Comparison of ENCODE assay signal across 1 cellular context in genomic region chr7:107167483-107168232, GRCh38.
TF ChIP-seq lines count a peak whose summit lies in the region.

No MANE protein-coding gene starts in this region.

TF ChIP-seq in HepG2, 621 proteins besides CTCF, POLR2A, EP300 and RAD21 (continued from another document and continues in another):
- TF ChIP-seq, protein P1, sequence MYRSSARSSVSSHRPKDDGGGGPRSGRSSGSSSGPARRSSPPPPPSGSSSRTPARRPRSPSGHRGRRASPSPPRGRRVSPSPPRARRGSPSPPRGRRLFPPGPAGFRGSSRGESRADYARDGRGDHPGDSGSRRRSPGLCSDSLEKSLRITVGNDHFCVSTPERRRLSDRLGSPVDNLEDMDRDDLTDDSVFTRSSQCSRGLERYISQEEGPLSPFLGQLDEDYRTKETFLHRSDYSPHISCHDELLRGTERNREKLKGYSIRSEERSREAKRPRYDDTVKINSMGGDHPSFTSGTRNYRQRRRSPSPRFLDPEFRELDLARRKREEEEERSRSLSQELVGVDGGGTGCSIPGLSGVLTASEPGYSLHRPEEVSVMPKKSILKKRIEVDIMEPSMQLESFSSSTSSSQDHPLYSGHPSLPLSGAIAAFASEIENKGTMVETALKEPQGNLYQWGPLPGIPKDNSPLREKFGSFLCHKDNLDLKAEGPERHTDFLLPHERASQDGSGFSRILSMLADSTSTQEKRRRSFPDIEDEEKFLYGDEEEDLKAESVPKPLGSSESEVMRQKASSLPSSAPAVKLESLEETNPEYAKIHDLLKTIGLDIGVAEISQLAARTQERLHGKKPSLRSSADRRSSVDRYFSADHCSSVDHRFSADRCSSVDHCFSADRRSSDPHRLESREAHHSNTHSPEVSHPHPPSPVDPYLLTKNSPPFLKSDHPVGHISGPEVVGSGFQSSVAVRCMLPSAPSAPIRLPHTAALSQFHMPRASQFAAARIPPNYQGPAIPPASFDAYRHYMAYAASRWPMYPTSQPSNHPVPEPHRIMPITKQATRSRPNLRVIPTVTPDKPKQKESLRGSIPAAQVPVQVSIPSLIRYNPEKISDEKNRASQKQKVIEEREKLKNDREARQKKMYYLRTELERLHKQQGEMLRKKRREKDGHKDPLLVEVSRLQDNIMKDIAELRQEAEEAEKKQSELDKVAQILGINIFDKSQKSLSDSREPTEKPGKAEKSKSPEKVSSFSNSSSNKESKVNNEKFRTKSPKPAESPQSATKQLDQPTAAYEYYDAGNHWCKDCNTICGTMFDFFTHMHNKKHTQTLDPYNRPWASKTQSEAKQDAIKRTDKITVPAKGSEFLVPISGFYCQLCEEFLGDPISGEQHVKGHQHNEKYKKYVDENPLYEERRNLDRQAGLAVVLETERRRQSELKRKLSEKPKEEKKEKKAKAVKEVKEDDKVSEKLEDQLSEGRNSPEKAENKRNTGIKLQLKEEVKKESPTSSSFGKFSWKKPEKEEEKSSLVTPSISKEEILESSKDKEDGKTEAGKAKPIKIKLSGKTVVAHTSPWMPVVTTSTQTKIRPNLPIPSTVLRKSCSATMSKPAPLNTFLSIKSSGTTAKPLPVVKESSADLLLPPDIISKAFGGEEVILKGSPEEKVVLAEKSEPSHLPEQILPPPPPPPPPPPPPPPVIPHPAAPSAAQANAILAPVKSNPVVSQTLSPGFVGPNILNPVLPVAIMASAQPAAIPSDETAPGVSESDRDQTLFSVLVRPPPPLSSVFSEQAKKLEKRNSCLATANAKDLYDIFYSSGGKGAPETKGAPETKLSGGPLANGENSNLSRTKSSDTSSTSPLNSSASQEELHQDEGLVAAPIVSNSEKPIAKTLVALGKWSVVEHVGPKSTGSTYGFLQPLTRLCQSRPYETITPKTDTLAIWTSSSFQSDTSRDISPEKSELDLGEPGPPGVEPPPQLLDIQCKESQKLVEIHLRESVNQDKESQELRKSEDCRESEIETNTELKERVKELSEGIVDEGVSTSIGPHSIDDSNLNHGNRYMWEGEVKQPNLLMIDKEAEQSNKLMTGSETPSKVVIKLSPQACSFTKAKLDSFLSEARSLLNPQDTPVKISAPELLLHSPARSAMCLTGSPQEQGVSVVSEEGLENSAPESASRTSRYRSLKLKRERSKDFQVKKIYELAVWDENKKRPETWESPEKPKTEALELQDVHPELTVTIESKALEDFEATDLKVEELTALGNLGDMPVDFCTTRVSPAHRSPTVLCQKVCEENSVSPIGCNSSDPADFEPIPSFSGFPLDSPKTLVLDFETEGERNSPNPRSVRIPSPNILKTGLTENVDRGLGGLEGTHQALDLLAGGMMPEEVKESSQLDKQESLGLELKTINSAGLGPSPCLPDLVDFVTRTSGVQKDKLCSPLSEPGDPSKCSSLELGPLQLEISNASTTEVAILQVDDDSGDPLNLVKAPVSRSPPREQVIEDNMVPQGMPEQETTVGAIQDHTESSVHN (CRISPR knock-in tag; IDR thresholded peaks at IDR 0.05), result no peak
- TF ChIP-seq ISL2 (CRISPR knock-in tag; IDR thresholded peaks at IDR 0.05) (0 out of 2 replicates have a peak, but pooled peaks have one; percentile 7), PAF1 (CRISPR knock-in tag; IDR thresholded peaks at IDR 0.05) (no peak), ZNF234 (CRISPR knock-in tag; conservative IDR thresholded peaks at IDR 0.05) (no peak), ZNF749 (CRISPR knock-in tag; IDR thresholded peaks at IDR 0.05; ENCODE audit: borderline replicate concordance) (no peak), ATF7-NPFF (CRISPR knock-in tag; IDR thresholded peaks at IDR 0.05; ENCODE audit: low read depth) (no peak), YY1 (IDR thresholded peaks at IDR 0.05; ENCODE audit: insufficient read depth, insufficient replicate concordance, low read depth, low read length) (peak; percentile 83), ZNF460 (CRISPR knock-in tag; IDR thresholded peaks at IDR 0.05; ENCODE audit: borderline replicate concordance) (no peak), DNMT3B (CRISPR knock-in tag; conservative IDR thresholded peaks at IDR 0.05) (0 out of 2 replicates have a peak, but pooled peaks have one; percentile 27), TARDBP (CRISPR knock-in tag; IDR thresholded peaks at IDR 0.05) (no peak), KMT2B (CRISPR knock-in tag; IDR thresholded peaks at IDR 0.05) (no peak), MAX (IDR thresholded peaks at IDR 0.05) (no peak), ZFP41 (CRISPR knock-in tag; IDR thresholded peaks at IDR 0.05; ENCODE audit: borderline replicate concordance) (no peak), ZNF317 (CRISPR knock-in tag; IDR thresholded peaks at IDR 0.05) (no peak), ATM (IDR thresholded peaks at IDR 0.05; ENCODE audit: borderline replicate concordance) (no peak), ARNT (IDR thresholded peaks at IDR 0.05) (no peak), POLR2AphosphoS2 (IDR thresholded peaks at IDR 0.05; ENCODE audit: low read depth, low read length) (no peak), E2F1 (CRISPR knock-in tag; IDR thresholded peaks at IDR 0.05) (no peak), SP1 (IDR thresholded peaks at IDR 0.05) (no peak), SP1 (CRISPR knock-in tag; IDR thresholded peaks at IDR 0.05) (no peak), ZSCAN20 (CRISPR knock-in tag; IDR thresholded peaks at IDR 0.05; ENCODE audit: borderline replicate concordance) (no peak), ZNF549 (CRISPR knock-in tag; IDR thresholded peaks at IDR 0.05) (no peak), ZNF598 (CRISPR knock-in tag; IDR thresholded peaks at IDR 0.05; ENCODE audit: borderline replicate concordance) (no peak), PAX8 (CRISPR knock-in tag; IDR thresholded peaks at IDR 0.05; ENCODE audit: borderline replicate concordance) (no peak), TRAFD1 (CRISPR knock-in tag; IDR thresholded peaks at IDR 0.05; ENCODE audit: borderline replicate concordance) (no peak), SOX13 (IDR thresholded peaks at IDR 0.05) (no peak), SOX13 (CRISPR knock-in tag; conservative IDR thresholded peaks at IDR 0.05 in 1 of 2, IDR thresholded peaks at IDR 0.05 in 1 of 2) (no peak), ZNF331 (CRISPR knock-in tag; IDR thresholded peaks at IDR 0.05) (no peak), ZNF660 (CRISPR knock-in tag; IDR thresholded peaks at IDR 0.05; ENCODE audit: borderline replicate concordance, low read depth) (no peak)
- TF ChIP-seq, protein P2, sequence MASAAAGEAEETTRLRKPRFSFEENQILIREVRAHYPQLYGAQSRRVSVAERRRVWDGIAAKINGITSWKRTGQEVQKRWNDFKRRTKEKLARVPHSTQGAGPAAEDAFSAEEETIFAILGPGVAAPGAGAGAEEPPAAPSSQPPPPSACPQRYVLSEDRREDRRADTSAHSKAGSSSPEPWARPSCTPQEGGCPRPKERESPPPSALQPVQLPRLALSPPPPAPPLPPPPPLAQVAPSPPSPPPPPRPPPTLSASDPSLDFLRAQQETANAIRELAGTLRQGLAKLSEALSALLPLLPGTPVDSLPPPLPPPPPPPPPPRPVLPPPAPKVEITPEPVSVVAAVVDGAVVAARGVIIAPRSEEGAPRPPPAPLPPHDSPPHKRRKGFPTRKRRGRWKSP (CRISPR knock-in tag; IDR thresholded peaks at IDR 0.05), result no peak
- TF ChIP-seq, protein P3, sequence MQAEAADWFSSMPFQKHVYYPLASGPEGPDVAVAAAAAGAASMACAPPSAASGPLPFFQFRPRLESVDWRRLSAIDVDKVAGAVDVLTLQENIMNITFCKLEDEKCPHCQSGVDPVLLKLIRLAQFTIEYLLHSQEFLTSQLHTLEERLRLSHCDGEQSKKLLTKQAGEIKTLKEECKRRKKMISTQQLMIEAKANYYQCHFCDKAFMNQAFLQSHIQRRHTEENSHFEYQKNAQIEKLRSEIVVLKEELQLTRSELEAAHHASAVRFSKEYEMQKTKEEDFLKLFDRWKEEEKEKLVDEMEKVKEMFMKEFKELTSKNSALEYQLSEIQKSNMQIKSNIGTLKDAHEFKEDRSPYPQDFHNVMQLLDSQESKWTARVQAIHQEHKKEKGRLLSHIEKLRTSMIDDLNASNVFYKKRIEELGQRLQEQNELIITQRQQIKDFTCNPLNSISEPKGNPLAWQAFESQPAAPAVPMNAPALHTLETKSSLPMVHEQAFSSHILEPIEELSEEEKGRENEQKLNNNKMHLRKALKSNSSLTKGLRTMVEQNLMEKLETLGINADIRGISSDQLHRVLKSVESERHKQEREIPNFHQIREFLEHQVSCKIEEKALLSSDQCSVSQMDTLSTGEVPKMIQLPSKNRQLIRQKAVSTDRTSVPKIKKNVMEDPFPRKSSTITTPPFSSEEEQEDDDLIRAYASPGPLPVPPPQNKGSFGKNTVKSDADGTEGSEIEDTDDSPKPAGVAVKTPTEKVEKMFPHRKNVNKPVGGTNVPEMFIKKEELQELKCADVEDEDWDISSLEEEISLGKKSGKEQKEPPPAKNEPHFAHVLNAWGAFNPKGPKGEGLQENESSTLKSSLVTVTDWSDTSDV (CRISPR knock-in tag; IDR thresholded peaks at IDR 0.05), result no peak
- TF ChIP-seq, protein P4, sequence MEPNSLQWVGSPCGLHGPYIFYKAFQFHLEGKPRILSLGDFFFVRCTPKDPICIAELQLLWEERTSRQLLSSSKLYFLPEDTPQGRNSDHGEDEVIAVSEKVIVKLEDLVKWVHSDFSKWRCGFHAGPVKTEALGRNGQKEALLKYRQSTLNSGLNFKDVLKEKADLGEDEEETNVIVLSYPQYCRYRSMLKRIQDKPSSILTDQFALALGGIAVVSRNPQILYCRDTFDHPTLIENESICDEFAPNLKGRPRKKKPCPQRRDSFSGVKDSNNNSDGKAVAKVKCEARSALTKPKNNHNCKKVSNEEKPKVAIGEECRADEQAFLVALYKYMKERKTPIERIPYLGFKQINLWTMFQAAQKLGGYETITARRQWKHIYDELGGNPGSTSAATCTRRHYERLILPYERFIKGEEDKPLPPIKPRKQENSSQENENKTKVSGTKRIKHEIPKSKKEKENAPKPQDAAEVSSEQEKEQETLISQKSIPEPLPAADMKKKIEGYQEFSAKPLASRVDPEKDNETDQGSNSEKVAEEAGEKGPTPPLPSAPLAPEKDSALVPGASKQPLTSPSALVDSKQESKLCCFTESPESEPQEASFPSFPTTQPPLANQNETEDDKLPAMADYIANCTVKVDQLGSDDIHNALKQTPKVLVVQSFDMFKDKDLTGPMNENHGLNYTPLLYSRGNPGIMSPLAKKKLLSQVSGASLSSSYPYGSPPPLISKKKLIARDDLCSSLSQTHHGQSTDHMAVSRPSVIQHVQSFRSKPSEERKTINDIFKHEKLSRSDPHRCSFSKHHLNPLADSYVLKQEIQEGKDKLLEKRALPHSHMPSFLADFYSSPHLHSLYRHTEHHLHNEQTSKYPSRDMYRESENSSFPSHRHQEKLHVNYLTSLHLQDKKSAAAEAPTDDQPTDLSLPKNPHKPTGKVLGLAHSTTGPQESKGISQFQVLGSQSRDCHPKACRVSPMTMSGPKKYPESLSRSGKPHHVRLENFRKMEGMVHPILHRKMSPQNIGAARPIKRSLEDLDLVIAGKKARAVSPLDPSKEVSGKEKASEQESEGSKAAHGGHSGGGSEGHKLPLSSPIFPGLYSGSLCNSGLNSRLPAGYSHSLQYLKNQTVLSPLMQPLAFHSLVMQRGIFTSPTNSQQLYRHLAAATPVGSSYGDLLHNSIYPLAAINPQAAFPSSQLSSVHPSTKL (CRISPR knock-in tag; IDR thresholded peaks at IDR 0.05), result peak; percentile 18; the same call in 1 of the 2 replicates
- TF ChIP-seq, protein P5, sequence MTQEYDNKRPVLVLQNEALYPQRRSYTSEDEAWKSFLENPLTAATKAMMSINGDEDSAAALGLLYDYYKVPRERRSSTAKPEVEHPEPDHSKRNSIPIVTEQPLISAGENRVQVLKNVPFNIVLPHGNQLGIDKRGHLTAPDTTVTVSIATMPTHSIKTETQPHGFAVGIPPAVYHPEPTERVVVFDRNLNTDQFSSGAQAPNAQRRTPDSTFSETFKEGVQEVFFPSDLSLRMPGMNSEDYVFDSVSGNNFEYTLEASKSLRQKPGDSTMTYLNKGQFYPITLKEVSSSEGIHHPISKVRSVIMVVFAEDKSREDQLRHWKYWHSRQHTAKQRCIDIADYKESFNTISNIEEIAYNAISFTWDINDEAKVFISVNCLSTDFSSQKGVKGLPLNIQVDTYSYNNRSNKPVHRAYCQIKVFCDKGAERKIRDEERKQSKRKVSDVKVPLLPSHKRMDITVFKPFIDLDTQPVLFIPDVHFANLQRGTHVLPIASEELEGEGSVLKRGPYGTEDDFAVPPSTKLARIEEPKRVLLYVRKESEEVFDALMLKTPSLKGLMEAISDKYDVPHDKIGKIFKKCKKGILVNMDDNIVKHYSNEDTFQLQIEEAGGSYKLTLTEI (CRISPR knock-in tag; conservative IDR thresholded peaks at IDR 0.05), result no peak
- TF ChIP-seq, protein P6, sequence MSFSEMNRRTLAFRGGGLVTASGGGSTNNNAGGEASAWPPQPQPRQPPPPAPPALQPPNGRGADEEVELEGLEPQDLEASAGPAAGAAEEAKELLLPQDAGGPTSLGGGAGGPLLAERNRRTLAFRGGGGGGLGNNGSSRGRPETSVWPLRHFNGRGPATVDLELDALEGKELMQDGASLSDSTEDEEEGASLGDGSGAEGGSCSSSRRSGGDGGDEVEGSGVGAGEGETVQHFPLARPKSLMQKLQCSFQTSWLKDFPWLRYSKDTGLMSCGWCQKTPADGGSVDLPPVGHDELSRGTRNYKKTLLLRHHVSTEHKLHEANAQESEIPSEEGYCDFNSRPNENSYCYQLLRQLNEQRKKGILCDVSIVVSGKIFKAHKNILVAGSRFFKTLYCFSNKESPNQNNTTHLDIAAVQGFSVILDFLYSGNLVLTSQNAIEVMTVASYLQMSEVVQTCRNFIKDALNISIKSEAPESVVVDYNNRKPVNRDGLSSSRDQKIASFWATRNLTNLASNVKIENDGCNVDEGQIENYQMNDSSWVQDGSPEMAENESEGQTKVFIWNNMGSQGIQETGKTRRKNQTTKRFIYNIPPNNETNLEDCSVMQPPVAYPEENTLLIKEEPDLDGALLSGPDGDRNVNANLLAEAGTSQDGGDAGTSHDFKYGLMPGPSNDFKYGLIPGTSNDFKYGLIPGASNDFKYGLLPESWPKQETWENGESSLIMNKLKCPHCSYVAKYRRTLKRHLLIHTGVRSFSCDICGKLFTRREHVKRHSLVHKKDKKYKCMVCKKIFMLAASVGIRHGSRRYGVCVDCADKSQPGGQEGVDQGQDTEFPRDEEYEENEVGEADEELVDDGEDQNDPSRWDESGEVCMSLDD (CRISPR knock-in tag; IDR thresholded peaks at IDR 0.05; ENCODE audit: borderline replicate concordance), result peak; percentile 14; the same call in 1 of the 2 replicates
